In genomic region chr6:3782876-3783832, GRCh38 we compare ENCODE assay signal across 1 cellular context.
A peak's percentile ranks its signal among the peaks of the same experiment; 100 is the strongest.
TF ChIP-seq lines count a peak whose summit lies in the region.

No MANE protein-coding gene starts in this region.

TF ChIP-seq in IMR-90, 13 proteins besides CTCF, POLR2A, EP300 and RAD21:
- no peak for TF ChIP-seq FOS (IDR thresholded peaks at IDR 0.05; ENCODE audit: low read depth, low read length)
- TF ChIP-seq, protein P1, sequence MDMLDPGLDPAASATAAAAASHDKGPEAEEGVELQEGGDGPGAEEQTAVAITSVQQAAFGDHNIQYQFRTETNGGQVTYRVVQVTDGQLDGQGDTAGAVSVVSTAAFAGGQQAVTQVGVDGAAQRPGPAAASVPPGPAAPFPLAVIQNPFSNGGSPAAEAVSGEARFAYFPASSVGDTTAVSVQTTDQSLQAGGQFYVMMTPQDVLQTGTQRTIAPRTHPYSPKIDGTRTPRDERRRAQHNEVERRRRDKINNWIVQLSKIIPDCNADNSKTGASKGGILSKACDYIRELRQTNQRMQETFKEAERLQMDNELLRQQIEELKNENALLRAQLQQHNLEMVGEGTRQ (IDR thresholded peaks at IDR 0.05; ENCODE audit: low read depth, low read length) = peak; percentile 24; the same call in 1 of the 2 replicates
